In the genomic region with DNA sequence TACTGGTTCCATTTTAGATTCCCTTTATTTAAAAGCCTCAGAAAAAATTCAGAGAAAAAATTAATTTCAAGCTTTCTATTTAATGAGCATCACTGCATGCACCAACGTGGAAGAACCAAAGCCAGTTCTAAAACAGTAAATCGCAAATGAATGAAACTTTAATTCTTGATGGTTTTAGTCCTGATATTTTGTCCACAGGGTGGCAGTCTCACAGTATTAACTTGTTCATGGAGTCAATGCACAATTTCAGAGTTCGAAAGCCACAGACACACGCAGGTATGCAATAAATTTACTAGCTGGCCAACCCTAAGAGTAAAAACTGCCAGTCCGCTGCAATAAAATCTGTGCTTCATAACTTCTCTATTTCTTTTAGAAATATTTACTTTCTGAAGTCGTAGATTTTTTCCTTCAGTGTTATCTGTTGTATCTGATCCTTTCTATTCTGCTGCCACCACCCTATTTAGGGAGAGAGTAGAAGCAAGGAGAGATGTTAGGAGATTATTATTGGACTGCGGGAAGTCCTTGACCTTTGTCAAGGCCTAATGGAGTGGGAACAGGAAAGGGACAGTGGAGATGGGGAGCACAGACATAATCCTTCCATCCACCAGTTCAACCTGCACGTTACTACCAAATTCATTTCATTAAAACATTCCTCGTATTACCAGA, we compare ENCODE assay signal across 8 cellular contexts. TPM values are rescaled to one million over a fixed set of nuclear protein-coding genes. Genes with fewer than 3 reads are reported as not detected.
A peak's percentile ranks its signal among the peaks of the same experiment; 100 is the strongest.
DNase-seq lines count a peak whose midpoint lies in the region; ATAC-seq and TF ChIP-seq lines count a peak whose summit lies in the region.

No MANE protein-coding gene starts in this region.

- dilution Hi-C loops in mammary epithelial cell (cut with HindIII; ENCODE audit: low sequenced_read_pairs), result no loop called here

- H4K20me1 ChIP-seq in mammary epithelial cell (ENCODE audit: insufficient read depth, low read length), result no peaks in the 10 kb centered on the region

- H3K27ac ChIP-seq in mammary epithelial cell (ENCODE audit: insufficient read depth, low read depth, low read length) (no peak overlapping the region), left lung (peak overlapping the region; percentile 57 to 61)

- in situ Hi-C loops in mammary epithelial cell (cut with MboI; ENCODE audit: low sequenced_read_pairs in 2 of 2), result no loop called here

- H3K9me3 ChIP-seq in mammary epithelial cell (replicated peaks; ENCODE audit: insufficient read depth, low read length) (no peaks in the 10 kb centered on the region), left lung (no peaks in the 10 kb centered on the region)

- peak; percentile 10 for DNase-seq in DMS79 treated with DMSO at 0.1 percent for 48 hours (lab: John Stamatoyannopoulos, UW)
- no peak for DNase-seq in DMS79 (lab: John Stamatoyannopoulos, UW)
- peak; percentile 62 for DNase-seq in HCEC 1CT
- DNase-seq in RKO (ENCODE audit: low spot score), result peak; percentile 63
- DNase-seq in mammary epithelial cell, result peak; percentile 48
- DNase-seq in left lung, result no peak
- DNase-seq in superior temporal gyrus (ENCODE audit: extremely low spot score), result peak; percentile 70

- H2AFZ ChIP-seq in mammary epithelial cell (ENCODE audit: low read depth, low read length), result no peak overlapping the region

- intact Hi-C loops in mammary epithelial cell (cut with micrococcal nuclease), result loop anchor here (1.0 kb wide), 1 partner anchor 142 kb away; no protein-coding TSS in a partner anchor
- intact Hi-C loops in left lung (cut with DNase I), result loop anchor here in 1 of 2 donors (10.0 kb wide), 1 partner anchor 60 kb away; no protein-coding TSS in a partner anchor

- no peaks in the 10 kb centered on the region for H3K27me3 ChIP-seq in mammary epithelial cell (ENCODE audit: insufficient read depth, low read length)
- H3K27me3 ChIP-seq in left lung, result no peaks in the 10 kb centered on the region

- BruUV-seq in mammary epithelial cell (replicated peaks; lab: Mats Ljungman, UMichigan), result no TSS peak

- H3K4me1 ChIP-seq in mammary epithelial cell (ENCODE audit: insufficient read depth, low read length) (peaks cover 15% of the 10 kb centered on the region), left lung (peaks cover 22 to 96% of the 10 kb centered on the region in 2 donors)

- 48% methylated on average over 6 of the region's 9 CpGs for WGBS in mammary epithelial cell (ENCODE audit: low coverage, missing lambda C conversion rate)

- no peak overlapping the region for H3K9ac ChIP-seq in mammary epithelial cell (ENCODE audit: insufficient read depth, low read length)

- peaks cover 95% of the 10 kb centered on the region for H3K79me2 ChIP-seq in mammary epithelial cell (ENCODE audit: insufficient read depth, low read length)

- CTCF ChIA-PET in mammary epithelial cell (lab: Charles Lee; ENCODE audit: low non-redundant PET), result interaction anchor here (0.6 to 0.7 kb wide), 2 partner anchors 142 to 506 kb away, joined by 4 to 6 read pairs; no protein-coding TSS in a partner anchor

- H3K4me3 ChIP-seq in mammary epithelial cell (replicated peaks in 1 of 3; ENCODE audit: insufficient read depth in 1 of 3, low read depth in 2 of 3, low read length in 3 of 3) (no peak overlapping the region), left lung (no peak overlapping the region)

- no peaks in the 10 kb centered on the region for H3K36me3 ChIP-seq in mammary epithelial cell (ENCODE audit: insufficient read depth, low read length)
- H3K36me3 ChIP-seq in left lung, result no peaks in the 10 kb centered on the region

- H3K4me2 ChIP-seq in mammary epithelial cell (ENCODE audit: insufficient read depth, low read depth, low read length), result peak overlapping the region; percentile 35

- ATAC-seq in left lung (peak; percentile 61), HG03378 (IDR thresholded peaks at IDR 0.05; ENCODE audit: unreplicated experiment) (no peak)

- TF ChIP-seq CTCF in mammary epithelial cell (conservative IDR thresholded peaks at IDR 0.05 in 1 of 2, IDR thresholded peaks at IDR 0.05 in 1 of 2; ENCODE audit: extremely low read depth in 1 of 2, insufficient read depth in 1 of 2, low read depth in 1 of 2, low read length in 2 of 2), result peak; percentile 54 to 61
- peak; percentile 28 to 40 for TF ChIP-seq CTCF in left lung (IDR thresholded peaks at IDR 0.05)

RNA-seq across cellular contexts. Expression of a gene that starts 7.0 kb away (rescaled TPM):
- total RNA-seq in mammary epithelial cell (10 to 100 TPM in 1 of 2 donors, 1 to 10 TPM in 1; 5.0 to 12.4 TPM), left lung (1 to 10 TPM; 7.2 to 8.0 TPM)
- polyA plus RNA-seq in mammary epithelial cell, result 5.2 TPM
- polyA minus RNA-seq in mammary epithelial cell, result 0.98 TPM

RNA-seq across cellular contexts. Expression of a gene that starts 35.2 kb away (rescaled TPM):
- 10 to 100 TPM; 48.0 to 66.3 TPM for total RNA-seq in mammary epithelial cell
- polyA plus RNA-seq in mammary epithelial cell, result 32.6 TPM
- polyA minus RNA-seq in mammary epithelial cell, result 51.3 TPM
- 10 to 100 TPM; 58.5 to 84.6 TPM for total RNA-seq in left lung

Comparison
In these comparisons a context has a peak if more than half of its experiments do, and no peak if none do; other contexts are left out.
1. DNase-seq: peak in DMS79 treated with DMSO at 0.1 percent for 48 hours (single experiment), HCEC 1CT (single experiment), RKO (single experiment), mammary epithelial cell (single experiment) and superior temporal gyrus (single experiment); none in DMS79 (single experiment) and left lung (0 of 2).